ENCODE assay signal across 13 cellular contexts in the genomic region with DNA sequence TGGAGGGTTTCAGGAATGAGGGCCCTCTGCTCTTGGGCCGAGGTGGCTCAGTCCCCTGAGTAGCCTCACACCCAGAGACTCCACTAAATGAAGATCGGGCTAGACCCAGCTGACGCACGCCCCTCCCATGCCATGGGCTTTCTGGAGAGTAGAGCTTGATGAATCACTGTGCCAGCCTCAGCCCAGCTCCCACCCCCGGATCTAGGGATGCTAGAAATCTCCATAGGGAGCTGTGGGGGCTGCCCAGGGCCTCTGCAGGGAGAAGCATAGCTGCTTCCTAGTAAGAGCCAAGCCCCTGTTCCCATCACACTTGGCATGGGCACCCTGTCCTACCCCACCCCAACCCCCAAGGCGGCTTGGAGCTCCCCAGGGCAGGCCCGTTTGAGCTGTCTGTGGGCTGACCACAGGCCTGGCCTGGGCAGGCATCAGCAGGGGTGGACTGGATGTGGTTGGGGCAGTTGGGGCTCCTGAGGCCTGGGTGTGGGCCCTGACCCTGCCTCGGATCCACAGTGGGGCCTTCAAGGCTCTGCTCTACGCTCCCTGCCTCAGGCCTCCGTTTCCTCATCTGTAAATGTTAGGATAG.
DNase-seq lines count a peak whose midpoint lies in the region; ATAC-seq and TF ChIP-seq lines count a peak whose summit lies in the region.
"Had no signal": no experiment of that assay in that cellular context is flagged by ENCODE, and none has a peak within 500 bp of the region (broad histone marks: within the 10 kb centered on the region; RNA-seq: fewer than 3 reads in every experiment).

No MANE protein-coding gene starts in this region.

- peaks cover 0 to 8% (median 0%) of the 10 kb centered on the region in 5 experiments for H3K9me3 Mint-ChIP-seq in brain

- peaks cover 60 to 100% (median 87%) of the 10 kb centered on the region in 9 donors for H3K4me1 ChIP-seq in heart right ventricle
- H3K4me1 ChIP-seq in right atrium auricular region: peaks cover 0 to 95% of the 10 kb centered on the region in 2 donors
- H3K4me1 ChIP-seq in uterus: peaks cover 3 to 12% of the 10 kb centered on the region in 2 donors

- WGBS in heart right ventricle, 2 donors: 83 to 90% methylated on average over 10 of the region's 10 CpGs

- H3K27me3 Mint-ChIP-seq in brain: no peaks in the 10 kb centered on the region
- H3K27me3 Mint-ChIP-seq: activated naive CD8-positive, alpha-beta T cell had no signal

- intact Hi-C loops in heart right ventricle (cut with DNase I) (loop anchor here in 9 of 10 donors (5.0 to 10.0 kb wide), 14 partner anchors 33 to 1145 kb away; no protein-coding TSS in a partner anchor), uterus (cut with DNase I; ENCODE audit: low total_unique reads) (loop anchor here (5.0 to 10.0 kb wide), 2 partner anchors 118 to 885 kb away; no protein-coding TSS in a partner anchor)

- TF ChIP-seq CTCF in heart right ventricle (IDR thresholded peaks at IDR 0.05) (no peak), right atrium auricular region (IDR thresholded peaks at IDR 0.05) (no peak), brain (conservative IDR thresholded peaks at IDR 0.05) (no peak), uterus (IDR thresholded peaks at IDR 0.05) (no peak)

- TF ChIP-seq POLR2A in uterus (IDR thresholded peaks at IDR 0.05): no peak

- no peak overlapping the region for H3K4me3 Mint-ChIP-seq in brain
- H3K4me3 Mint-ChIP-seq: activated naive CD8-positive, alpha-beta T cell had no signal

- H3K27ac Mint-ChIP-seq in brain: peak overlapping the region in 4 of 5 experiments; percentile 54 to 92 (median 71)
- H3K27ac Mint-ChIP-seq: activated naive CD8-positive, alpha-beta T cell had no signal

- H3K4me1 Mint-ChIP-seq in brain: peaks cover 87% of the 10 kb centered on the region

- H3K27ac ChIP-seq in heart right ventricle: peak overlapping the region in 6 of 10 donors; percentile 4 to 85 (median 32)
- H3K27ac ChIP-seq in right atrium auricular region: peak overlapping the region in 1 of 2 donors; percentile 49
- peak overlapping the region; percentile 64 to 78 for H3K27ac ChIP-seq in uterus

- H3K27me3 ChIP-seq in heart right ventricle (no peaks in the 10 kb centered on the region), right atrium auricular region (no peaks in the 10 kb centered on the region), uterus (no peaks in the 10 kb centered on the region)

- H3K36me3 ChIP-seq in heart right ventricle (peaks cover 0 to 36% (median 8%) of the 10 kb centered on the region in 9 donors), right atrium auricular region (peaks cover 11% of the 10 kb centered on the region), uterus (no peaks in the 10 kb centered on the region)

- peaks cover 27% of the 10 kb centered on the region for H3K36me3 Mint-ChIP-seq in brain

- no peak overlapping the region for H3K4me3 ChIP-seq in heart right ventricle
- no peak overlapping the region for H3K4me3 ChIP-seq in right atrium auricular region
- no peak overlapping the region for H3K4me3 ChIP-seq in uterus

- ATAC-seq in heart right ventricle (peak in 1 of 8 donors; percentile 5), HG02798 (IDR thresholded peaks at IDR 0.05; ENCODE audit: poor library complexity, unreplicated experiment) (no peak)

- peaks cover 0 to 6% (median 0%) of the 10 kb centered on the region in 11 donors for H3K9me3 ChIP-seq in heart right ventricle
- no peaks in the 10 kb centered on the region for H3K9me3 ChIP-seq in right atrium auricular region
- H3K9me3 ChIP-seq in uterus: no peaks in the 10 kb centered on the region

- no peak for DNase-seq in heart right ventricle
- no peak for DNase-seq in right atrium auricular region (ENCODE audit: low spot score)
- DNase-seq in myocyte (ENCODE audit: low read depth): peak; percentile 91
- DNase-seq in uterus: no peak
- no peak for DNase-seq in stimulated activated naive CD4-positive, alpha-beta T cell treated with Interleukin-2 at 50 U/mL for 16 hours (lab: John Stamatoyannopoulos, UW)
- DNase-seq in T-helper 9 cell: no peak
- DNase-seq: 8988T; activated CD8-positive, alpha-beta memory T cell treated with anti-CD3 and anti-CD28 coated beads for 24 hours; NCI-H2081; T-helper 2 cell had no signal
